ENCODE assay signal across 22 cellular contexts in the genomic region with DNA sequence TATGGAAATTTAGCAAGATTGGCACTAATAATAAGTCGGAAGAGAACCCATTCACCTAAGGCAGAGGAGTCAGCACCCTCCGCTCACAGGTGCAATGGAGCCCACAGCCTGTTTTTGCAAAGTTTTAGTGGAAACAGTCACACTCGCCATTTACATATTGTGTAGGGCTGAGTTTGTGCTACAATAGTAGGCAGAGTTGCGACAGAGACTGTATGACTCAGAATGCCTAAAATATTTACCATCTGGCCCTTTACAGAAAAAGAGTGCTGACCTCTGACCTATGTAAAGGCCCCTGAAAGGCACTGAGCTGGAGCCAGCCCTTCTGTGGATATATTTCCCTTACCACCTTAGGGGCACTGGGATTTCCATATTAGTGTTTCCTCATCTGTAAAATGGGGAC.
A peak's percentile ranks its signal among the peaks of the same experiment; 100 is the strongest.
DNase-seq lines count a peak whose midpoint lies in the region; ATAC-seq, FAIRE-seq and TF ChIP-seq lines count a peak whose summit lies in the region.
"Had no signal": no experiment of that assay in that cellular context is flagged by ENCODE, and none has a peak within 500 bp of the region (broad histone marks: within the 10 kb centered on the region; RNA-seq: fewer than 3 reads in every experiment).

No MANE protein-coding gene starts in this region.

- FAIRE-seq in HepG2 (lab: Jason Lieb, UNC) = no peak

- H3K9me3 ChIP-seq in HepG2 (ENCODE audit: low read length) = no peaks in the 10 kb centered on the region
- H3K9me3 ChIP-seq in right lobe of liver = no peaks in the 10 kb centered on the region
- no peaks in the 10 kb centered on the region for H3K9me3 ChIP-seq in endodermal cell (ENCODE audit: control insufficient read depth, low read length)
- H3K9me3 ChIP-seq: BLaER1 had no signal

- no peak for TF ChIP-seq EP300 in HepG2 (IDR thresholded peaks at IDR 0.05; ENCODE audit: low read depth in 2 of 2, low read length in 2 of 2)
- TF ChIP-seq EP300 in HepG2 (CRISPR knock-in tag; IDR thresholded peaks at IDR 0.05; ENCODE audit: borderline replicate concordance) = no peak

- ATAC-seq in HepG2 (peak; percentile 26; the same call in 1 of the 3 replicates), right lobe of liver (no peak), GM18517 (IDR thresholded peaks at IDR 0.05; ENCODE audit: unreplicated experiment) (no peak), GM18909 (IDR thresholded peaks at IDR 0.05; ENCODE audit: poor library complexity, unreplicated experiment) (no peak), GM18505 (IDR thresholded peaks at IDR 0.05; ENCODE audit: unreplicated experiment) (no peak)
- ATAC-seq: CD8-positive, alpha-beta T cell had no signal

- no peak overlapping the region for H3K4me3 ChIP-seq in HepG2 (replicated peaks in 1 of 3; ENCODE audit: insufficient read depth in 1 of 3, low read depth in 2 of 3, low read length in 3 of 3)
- H3K4me3 ChIP-seq in right lobe of liver = no peak overlapping the region
- no peak overlapping the region for H3K4me3 ChIP-seq in NB4 (ENCODE audit: low read depth, low read length)
- no peak overlapping the region for H3K4me3 ChIP-seq in endodermal cell (ENCODE audit: low read length)
- H3K4me3 ChIP-seq: BLaER1 had no signal

- TF ChIP-seq RAD21 in HepG2 (CRISPR knock-in tag; IDR thresholded peaks at IDR 0.05) = no peak

- BruUV-seq in HepG2 (replicated peaks; lab: Mats Ljungman, UMichigan) = no TSS peak

- no peak for TF ChIP-seq POLR2A in HepG2 (IDR thresholded peaks at IDR 0.05; ENCODE audit: insufficient read depth in 1 of 2, low read depth in 2 of 2, low read length in 2 of 2)
- TF ChIP-seq POLR2A in right lobe of liver (IDR thresholded peaks at IDR 0.05) = no peak
- no peak for TF ChIP-seq POLR2A in NB4 (IDR thresholded peaks at IDR 0.05; ENCODE audit: extremely low read depth, insufficient read length)
- TF ChIP-seq POLR2A in GM18505 (IDR thresholded peaks at IDR 0.05; ENCODE audit: borderline replicate concordance, extremely low read depth, insufficient read depth, insufficient read length) = no peak

- H3K27ac Mint-ChIP-seq in endodermal cell = no peak overlapping the region
- H3K27ac Mint-ChIP-seq: CD8-positive, alpha-beta T cell; H9 had no signal

- H3K4me1 Mint-ChIP-seq in endodermal cell = peaks cover 15% of the 10 kb centered on the region

- H3K27me3 ChIP-seq in HepG2 (ENCODE audit: control insufficient read depth in 1 of 2, insufficient read depth in 2 of 2, low read length in 2 of 2) = peaks cover 0 to 21% of the 10 kb centered on the region in 2 experiments; a peak in 3 of 5 replicates
- no peaks in the 10 kb centered on the region for H3K27me3 ChIP-seq in right lobe of liver
- no peaks in the 10 kb centered on the region for H3K27me3 ChIP-seq in endodermal cell (ENCODE audit: control insufficient read depth, insufficient read depth, low read length, poor library complexity, severe bottlenecking)
- H3K27me3 ChIP-seq: BLaER1 had no signal

- no peak overlapping the region for H3K27ac ChIP-seq in HepG2 (ENCODE audit: extremely low read length, insufficient read depth, low read length)
- H3K27ac ChIP-seq in right lobe of liver = no peak overlapping the region
- no peak overlapping the region for H3K27ac ChIP-seq in endodermal cell (ENCODE audit: low read depth, low read length)

- in situ Hi-C loops in HepG2 (cut with HindIII; ENCODE audit: extremely low pct_ligation_motif_present, low pct_unique_long_range_greater_than_20kb) = no loop called here

- no peak overlapping the region for H3K4me2 ChIP-seq in HepG2 (ENCODE audit: low read depth, low read length)

- H3K9ac ChIP-seq in HepG2 (ENCODE audit: insufficient read depth, low read depth, low read length) (no peak overlapping the region), endodermal cell (ENCODE audit: extremely low read depth, low read length, poor library complexity, severe bottlenecking) (no peak overlapping the region)
- H3K9ac ChIP-seq: BLaER1 had no signal

- H3K36me3 ChIP-seq in HepG2 (replicated peaks in 1 of 2; ENCODE audit: control insufficient read depth in 1 of 2, insufficient read depth in 2 of 2, low read length in 2 of 2) (no peaks in the 10 kb centered on the region), right lobe of liver (no peaks in the 10 kb centered on the region), endodermal cell (ENCODE audit: control insufficient read depth, insufficient read depth, low read length) (peaks cover 4% of the 10 kb centered on the region)
- H3K36me3 ChIP-seq: BLaER1 had no signal

- intact Hi-C loops in HepG2 (cut with micrococcal nuclease; ENCODE audit: unreplicated experiment) = no loop called here
- intact Hi-C loops in right lobe of liver (cut with DNase I) = no loop called here

- no peak for TF ChIP-seq CTCF in HepG2 (CRISPR knock-in tag; IDR thresholded peaks at IDR 0.05)
- TF ChIP-seq CTCF in right lobe of liver (IDR thresholded peaks at IDR 0.05) = no peak
- TF ChIP-seq CTCF in NB4 (IDR thresholded peaks at IDR 0.05; ENCODE audit: low read depth, low read length) = no peak
- no peak for TF ChIP-seq CTCF in endodermal cell (conservative IDR thresholded peaks at IDR 0.05)

- H3K9me3 Mint-ChIP-seq in endodermal cell = no peaks in the 10 kb centered on the region
- H3K9me3 Mint-ChIP-seq: CD8-positive, alpha-beta T cell; H9 had no signal

- whole genome bisulfite sequencing in HepG2 (ENCODE audit: low lambda C conversion rate) = 28% methylated on average over 4 of the region's 4 CpGs
- WGBS in right lobe of liver (ENCODE audit: insufficient coverage, low coverage, low lambda C conversion rate, missing lambda C conversion rate) = 67% methylated on average over 3 of the region's 4 CpGs
- 92 to 93% methylated on average over 3 to 4 of the region's 4 CpGs for WGBS in endodermal cell (ENCODE audit: insufficient coverage in 1 of 2, insufficient read length in 1 of 2), 2 experiments

- POLR2A ChIA-PET in HepG2 (lab: Yijun Ruan, JAX) = no interaction called here

- H3K4me1 ChIP-seq in HepG2 (ENCODE audit: insufficient read depth, low read length) = peaks cover 30% of the 10 kb centered on the region
- no peaks in the 10 kb centered on the region for H3K4me1 ChIP-seq in right lobe of liver
- H3K4me1 ChIP-seq in endodermal cell (ENCODE audit: control insufficient read depth, insufficient read depth, low read length) = peaks cover 5% of the 10 kb centered on the region

- H3K36me3 Mint-ChIP-seq in endodermal cell (ENCODE audit: low read depth) = peaks cover 26% of the 10 kb centered on the region
- H3K36me3 Mint-ChIP-seq: CD8-positive, alpha-beta T cell had no signal

- H3K27me3 Mint-ChIP-seq in endodermal cell (ENCODE audit: insufficient read depth) = no peaks in the 10 kb centered on the region

- CTCF ChIA-PET in HepG2 (lab: Yijun Ruan, JAX; ENCODE audit: low intra/inter-chr PET ratio, low total read pairs) = no interaction called here

- no peaks in the 10 kb centered on the region for H3K79me2 ChIP-seq in HepG2 (ENCODE audit: insufficient read depth, low read length)

- no peak overlapping the region for H2AFZ ChIP-seq in HepG2 (ENCODE audit: low read length)

- H4K20me1 ChIP-seq in HepG2 (ENCODE audit: insufficient read depth, low read length) = no peaks in the 10 kb centered on the region
- H4K20me1 ChIP-seq: BLaER1 had no signal

- H3K4me3 Mint-ChIP-seq in endodermal cell = no peak overlapping the region
- H3K4me3 Mint-ChIP-seq: CD8-positive, alpha-beta T cell; H9 had no signal

- peak; percentile 18 for DNase-seq in HepG2 (ENCODE audit: low spot score)
- no peak for DNase-seq in right lobe of liver
- peak; percentile 77 for DNase-seq in NB4 (ENCODE audit: low read depth)
- peak; percentile 5 for DNase-seq in endodermal cell
- DNase-seq: Calu3; CD8-positive, alpha-beta T cell; DMS79; H9; IMR-90; Kasumi-1; MM.1S; NCI-H1417; NCI-H187; NCI-H2227 treated with DMSO at 0.1 percent for 48 hours; NCI-H510A treated with DMSO at 0.1 percent for 48 hours; NCI-H82; SHP77 treated with DMSO at 0.1 percent for 48 hours; T-helper 1 cell had no signal

TF ChIP-seq in HepG2, 621 proteins besides CTCF, POLR2A, EP300 and RAD21 (continues in another document):
- TF ChIP-seq RBM39 (IDR thresholded peaks at IDR 0.05; ENCODE audit: low read depth, low read length, poor library complexity, severe bottlenecking) (no peak), ATF4 (CRISPR knock-in tag; IDR thresholded peaks at IDR 0.05) (0 out of 4 replicates have a peak, but pooled peaks of 1 of the 2 experiments have one; percentile 34), IKZF4 (CRISPR knock-in tag; IDR thresholded peaks at IDR 0.05; ENCODE audit: borderline replicate concordance, low read depth, not compliant biosample characterization) (no peak), CEBPG (CRISPR knock-in tag; IDR thresholded peaks at IDR 0.05) (peak; percentile 21; the same call in 1 of the 2 replicates), KLF15 (CRISPR knock-in tag; IDR thresholded peaks at IDR 0.05; ENCODE audit: borderline replicate concordance) (no peak), SOX6 (IDR thresholded peaks at IDR 0.05) (no peak), SOX6 (CRISPR knock-in tag; IDR thresholded peaks at IDR 0.05) (peak; percentile 9; the same call in 1 of the 2 replicates), TP53 (CRISPR knock-in tag; conservative IDR thresholded peaks at IDR 0.05) (no peak), CCAR2 (optimal IDR thresholded peaks at IDR 0.05; ENCODE audit: low read depth, low read length) (no peak)

Comparison
In these comparisons a context has a peak if more than half of its experiments do, and no peak if none do; other contexts are left out.
1. DNase-seq: peak in HepG2 (single experiment), NB4 (single experiment) and endodermal cell (single experiment); none in right lobe of liver (0 of 3).